In genomic region chr11:129259950-129260349, GRCh38 we compare ENCODE assay signal across 19 cellular contexts.
DNase-seq lines count a peak whose midpoint lies in the region; TF ChIP-seq lines count a peak whose summit lies in the region.
"Had no signal": no experiment of that assay in that cellular context is flagged by ENCODE, and none has a peak within 500 bp of the region (broad histone marks: within the 10 kb centered on the region; RNA-seq: fewer than 3 reads in every experiment).

No MANE protein-coding gene starts in this region.

- H3K4me1 Mint-ChIP-seq in nephron progenitor cell, result peaks cover 39% of the 10 kb centered on the region

- DNase-seq in NCI-H146 (lab: John Stamatoyannopoulos, UW), result peak; percentile 6
- no peak for DNase-seq in NCI-H146 treated with DMSO at 0.1 percent for 48 hours (lab: John Stamatoyannopoulos, UW; ENCODE audit: unreplicated experiment)
- peak in 34 of 42 donors; percentile 23 to 86 (median 62) for DNase-seq in head of caudate nucleus
- DNase-seq in nephron progenitor cell, result no peak
- no peak for DNase-seq in NCI-H2081 (lab: John Stamatoyannopoulos, UW)
- no peak for DNase-seq in coronary artery (ENCODE audit: low spot score)
- no peak for DNase-seq in DMS 273 treated with DMSO at 0.1 percent for 48 hours (lab: John Stamatoyannopoulos, UW)
- no peak for DNase-seq in activated naive CD4-positive, alpha-beta T cell treated with Interleukin-2 at 50 U/mL for 16 hours
- DNase-seq: activated CD4-positive, alpha-beta T cell treated with anti-CD3 and anti-CD28 coated beads, Interleukin-2, amount 50 U/mL, for 48 hours; activated T-cell treated with anti-CD3 and anti-CD28 coated beads, Interleukin-2, amount 50 U/mL, for 24 hours; effector memory CD4-positive, alpha-beta T cell; foreskin fibroblast; NCI-H2081 treated with DMSO at 0.1 percent for 48 hours; PC-9; SK-N-SH; thyroid gland had no signal

- H3K27ac Mint-ChIP-seq in nephron progenitor cell, result peak overlapping the region; percentile 35
- H3K27ac Mint-ChIP-seq: activated naive CD8-positive, alpha-beta T cell; activated T-cell treated with anti-CD3 and anti-CD28 coated beads, Interleukin-2, amount 50 U/mL, for 24 hours had no signal

- TF ChIP-seq CTCF in nephron progenitor cell (IDR thresholded peaks at IDR 0.05) (no peak), coronary artery (IDR thresholded peaks at IDR 0.05) (no peak)

- intact Hi-C loops in head of caudate nucleus (cut with DNase I), result no loop called here

- H3K27me3 Mint-ChIP-seq in nephron progenitor cell (ENCODE audit: low read depth, poor library complexity), result no peaks in the 10 kb centered on the region
- H3K27me3 Mint-ChIP-seq: activated T-cell treated with anti-CD3 and anti-CD28 coated beads, Interleukin-2, amount 50 U/mL, for 24 hours had no signal

- no peak overlapping the region for H3K4me3 ChIP-seq in coronary artery
- H3K4me3 ChIP-seq: PC-9, thyroid gland had no signal

- peak overlapping the region; percentile 33 for H3K4me3 Mint-ChIP-seq in nephron progenitor cell
- H3K4me3 Mint-ChIP-seq: activated naive CD8-positive, alpha-beta T cell; activated T-cell treated with anti-CD3 and anti-CD28 coated beads, Interleukin-2, amount 50 U/mL, for 24 hours had no signal

- no peaks in the 10 kb centered on the region for H3K9me3 Mint-ChIP-seq in nephron progenitor cell
- H3K9me3 Mint-ChIP-seq: activated T-cell treated with anti-CD3 and anti-CD28 coated beads, Interleukin-2, amount 50 U/mL, for 24 hours had no signal

- peaks cover 23% of the 10 kb centered on the region for H3K36me3 Mint-ChIP-seq in nephron progenitor cell (ENCODE audit: low read depth)

- no peak overlapping the region for H3K27ac ChIP-seq in coronary artery
- H3K27ac ChIP-seq: 22Rv1, C4-2B, PC-9, thyroid gland had no signal

Comparison
In these comparisons a context has a peak if more than half of its experiments do, and no peak if none do; other contexts are left out.
1. DNase-seq: peak in NCI-H146 (single experiment) and head of caudate nucleus (34 of 42); none in NCI-H146 treated with DMSO at 0.1 percent for 48 hours (single experiment), nephron progenitor cell (single experiment), NCI-H2081 (0 of 2), coronary artery (single experiment), DMS 273 treated with DMSO at 0.1 percent for 48 hours (single experiment) and activated naive CD4-positive, alpha-beta T cell treated with Interleukin-2 at 50 U/mL for 16 hours (single experiment).